In genomic region chr7:113083132-113083833, GRCh38 we compare ENCODE assay signal across 13 cellular contexts. TPM values are rescaled to one million over a fixed set of nuclear protein-coding genes. Genes with fewer than 3 reads are reported as not detected.
DNase-seq lines count a peak whose midpoint lies in the region; ATAC-seq, FAIRE-seq and TF ChIP-seq lines count a peak whose summit lies in the region.
"Had no signal": no experiment of that assay in that cellular context is flagged by ENCODE, and none has a peak within 500 bp of the region (broad histone marks: within the 10 kb centered on the region; RNA-seq: fewer than 3 reads in every experiment).

No MANE protein-coding gene starts in this region.

- no peak overlapping the region for H3K27ac ChIP-seq in ascending aorta
- H3K27ac ChIP-seq: right atrium auricular region had no signal

- H3K27me3 ChIP-seq in ascending aorta: no peaks in the 10 kb centered on the region
- H3K27me3 ChIP-seq: right atrium auricular region had no signal

- FAIRE-seq in GM18507 (lab: Jason Lieb, UNC): peak; percentile 9
- FAIRE-seq: islet of Langerhans had no signal

- ATAC-seq in GM21381 (IDR thresholded peaks at IDR 0.05; ENCODE audit: unreplicated experiment) (peak; percentile 40), HG03175 (IDR thresholded peaks at IDR 0.05; ENCODE audit: unreplicated experiment) (peak; percentile 68), HG03460 (IDR thresholded peaks at IDR 0.05; ENCODE audit: unreplicated experiment) (no peak)

- DNase-seq in GM18507 (ENCODE audit: extremely low spot score, insufficient read length, low read depth) (no peak), cerebellar cortex (ENCODE audit: low spot score) (peak; percentile 72), medulla oblongata (ENCODE audit: extremely low spot score) (no peak), ascending aorta (ENCODE audit: low spot score in 2 of 2) (no peak)
- DNase-seq in stimulated activated CD4-positive, alpha-beta T cell treated with anti-CD3 and anti-CD28 coated beads, Interleukin-2, amount 100 ng/mL, for 24 hours: no peak
- DNase-seq: activated CD4-positive, alpha-beta T cell treated with anti-CD3 and anti-CD28 coated beads for 4 hours; DMS153; NCI-H187 treated with DMSO at 0.1 percent for 48 hours had no signal

- no peaks in the 10 kb centered on the region for H3K9me3 ChIP-seq in ascending aorta
- H3K9me3 ChIP-seq: right atrium auricular region had no signal

- TF ChIP-seq CTCF in ascending aorta (IDR thresholded peaks at IDR 0.05): no peak

- peaks cover 0 to 3% of the 10 kb centered on the region in 2 donors for H3K4me1 ChIP-seq in ascending aorta

- intact Hi-C loops in ascending aorta (cut with DNase I): loop anchor here (10.0 kb wide), 1 partner anchor 288 kb away; the partner anchor contains the start of gene TMEM168

- no peaks in the 10 kb centered on the region for H3K36me3 ChIP-seq in ascending aorta
- H3K36me3 ChIP-seq: right atrium auricular region had no signal

- H3K4me3 ChIP-seq in ascending aorta: no peak overlapping the region
- H3K4me3 ChIP-seq: right atrium auricular region had no signal

RNA-seq across cellular contexts. Expression of gene GPR85, which starts 3.3 kb away (rescaled TPM):
- total RNA-seq in ascending aorta: not detected

RNA-seq across cellular contexts. Expression of gene SMIM30, which starts 35.1 kb away (rescaled TPM):
- 35.2 TPM for total RNA-seq in ascending aorta
